In the genomic region with DNA sequence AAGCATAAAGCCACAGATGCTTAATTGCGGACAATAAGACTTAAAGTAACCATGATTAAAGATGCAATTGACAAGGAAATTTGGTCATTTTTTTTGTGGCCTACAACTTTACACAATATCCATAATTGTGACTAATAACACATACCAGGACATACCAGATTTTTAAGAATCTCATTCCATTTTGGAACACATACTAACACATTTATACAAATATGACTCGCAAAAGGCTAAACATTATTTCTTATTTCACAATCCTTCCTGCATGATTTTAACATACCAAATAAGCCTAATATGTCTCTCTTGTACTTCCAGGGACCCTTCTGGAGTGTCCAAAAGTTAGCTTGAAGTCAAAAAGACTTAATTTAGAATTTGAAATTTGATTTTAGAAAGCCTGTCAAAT, we compare ENCODE assay signal across 1 cellular context.
TF ChIP-seq lines count a peak whose summit lies in the region.

No MANE protein-coding gene starts in this region.

TF ChIP-seq in HepG2, 621 proteins besides CTCF, POLR2A, EP300 and RAD21:
- TF ChIP-seq SOX13 (IDR thresholded peaks at IDR 0.05) (no peak), SOX13 (CRISPR knock-in tag; conservative IDR thresholded peaks at IDR 0.05 in 1 of 2, IDR thresholded peaks at IDR 0.05 in 1 of 2) (no peak), CEBPB (IDR thresholded peaks at IDR 0.05; ENCODE audit: borderline replicate concordance, low read depth, low read length) (0 out of 2 replicates have a peak, but pooled peaks have one; percentile 3)
